In the genomic region with DNA sequence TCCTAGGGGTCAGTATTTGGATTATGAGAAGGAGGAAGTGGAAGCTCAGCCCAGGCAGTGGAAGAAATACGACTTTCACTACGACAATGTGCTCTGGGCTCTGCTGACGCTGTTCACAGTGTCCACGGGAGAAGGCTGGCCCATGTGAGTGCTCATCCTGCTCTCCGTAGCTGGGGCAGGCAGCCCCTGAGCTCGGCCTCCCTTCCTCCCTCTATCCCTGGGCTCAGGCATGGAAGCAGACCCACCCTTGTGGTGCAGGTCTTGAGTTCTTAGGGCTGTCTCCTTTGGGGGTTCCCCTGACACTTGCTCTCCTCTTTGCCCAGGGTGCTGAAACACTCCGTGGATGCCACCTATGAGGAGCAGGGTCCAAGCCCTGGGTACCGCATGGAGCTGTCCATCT, we compare ENCODE assay signal across 1 cellular context.
TF ChIP-seq lines count a peak whose summit lies in the region.

No MANE protein-coding gene starts in this region.

TF ChIP-seq in HEK293, 187 proteins besides CTCF, POLR2A, EP300 and RAD21 (continued from another document):
- TF ChIP-seq, protein P1, sequence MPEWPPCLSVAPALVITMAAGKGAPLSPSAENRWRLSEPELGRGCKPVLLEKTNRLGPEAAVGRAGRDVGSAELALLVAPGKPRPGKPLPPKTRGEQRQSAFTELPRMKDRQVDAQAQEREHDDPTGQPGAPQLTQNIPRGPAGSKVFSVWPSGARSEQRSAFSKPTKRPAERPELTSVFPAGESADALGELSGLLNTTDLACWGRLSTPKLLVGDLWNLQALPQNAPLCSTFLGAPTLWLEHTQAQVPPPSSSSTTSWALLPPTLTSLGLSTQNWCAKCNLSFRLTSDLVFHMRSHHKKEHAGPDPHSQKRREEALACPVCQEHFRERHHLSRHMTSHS (tag by site-specific recombination; IDR thresholded peaks at IDR 0.05) = no peak
- TF ChIP-seq, protein P2, sequence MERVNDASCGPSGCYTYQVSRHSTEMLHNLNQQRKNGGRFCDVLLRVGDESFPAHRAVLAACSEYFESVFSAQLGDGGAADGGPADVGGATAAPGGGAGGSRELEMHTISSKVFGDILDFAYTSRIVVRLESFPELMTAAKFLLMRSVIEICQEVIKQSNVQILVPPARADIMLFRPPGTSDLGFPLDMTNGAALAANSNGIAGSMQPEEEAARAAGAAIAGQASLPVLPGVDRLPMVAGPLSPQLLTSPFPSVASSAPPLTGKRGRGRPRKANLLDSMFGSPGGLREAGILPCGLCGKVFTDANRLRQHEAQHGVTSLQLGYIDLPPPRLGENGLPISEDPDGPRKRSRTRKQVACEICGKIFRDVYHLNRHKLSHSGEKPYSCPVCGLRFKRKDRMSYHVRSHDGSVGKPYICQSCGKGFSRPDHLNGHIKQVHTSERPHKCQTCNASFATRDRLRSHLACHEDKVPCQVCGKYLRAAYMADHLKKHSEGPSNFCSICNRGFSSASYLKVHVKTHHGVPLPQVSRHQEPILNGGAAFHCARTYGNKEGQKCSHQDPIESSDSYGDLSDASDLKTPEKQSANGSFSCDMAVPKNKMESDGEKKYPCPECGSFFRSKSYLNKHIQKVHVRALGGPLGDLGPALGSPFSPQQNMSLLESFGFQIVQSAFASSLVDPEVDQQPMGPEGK (tag by site-specific recombination; IDR thresholded peaks at IDR 0.05) = no peak
- no peak for TF ChIP-seq ZNF544 (tag by site-specific recombination; IDR thresholded peaks at IDR 0.05)
- TF ChIP-seq ZNF747 (tag by site-specific recombination; IDR thresholded peaks at IDR 0.05) = no peak
- TF ChIP-seq ZNF776 (tag by site-specific recombination; IDR thresholded peaks at IDR 0.05; ENCODE audit: borderline replicate concordance) = no peak
